Comparison of ENCODE assay signal across 8 cellular contexts in the genomic region with DNA sequence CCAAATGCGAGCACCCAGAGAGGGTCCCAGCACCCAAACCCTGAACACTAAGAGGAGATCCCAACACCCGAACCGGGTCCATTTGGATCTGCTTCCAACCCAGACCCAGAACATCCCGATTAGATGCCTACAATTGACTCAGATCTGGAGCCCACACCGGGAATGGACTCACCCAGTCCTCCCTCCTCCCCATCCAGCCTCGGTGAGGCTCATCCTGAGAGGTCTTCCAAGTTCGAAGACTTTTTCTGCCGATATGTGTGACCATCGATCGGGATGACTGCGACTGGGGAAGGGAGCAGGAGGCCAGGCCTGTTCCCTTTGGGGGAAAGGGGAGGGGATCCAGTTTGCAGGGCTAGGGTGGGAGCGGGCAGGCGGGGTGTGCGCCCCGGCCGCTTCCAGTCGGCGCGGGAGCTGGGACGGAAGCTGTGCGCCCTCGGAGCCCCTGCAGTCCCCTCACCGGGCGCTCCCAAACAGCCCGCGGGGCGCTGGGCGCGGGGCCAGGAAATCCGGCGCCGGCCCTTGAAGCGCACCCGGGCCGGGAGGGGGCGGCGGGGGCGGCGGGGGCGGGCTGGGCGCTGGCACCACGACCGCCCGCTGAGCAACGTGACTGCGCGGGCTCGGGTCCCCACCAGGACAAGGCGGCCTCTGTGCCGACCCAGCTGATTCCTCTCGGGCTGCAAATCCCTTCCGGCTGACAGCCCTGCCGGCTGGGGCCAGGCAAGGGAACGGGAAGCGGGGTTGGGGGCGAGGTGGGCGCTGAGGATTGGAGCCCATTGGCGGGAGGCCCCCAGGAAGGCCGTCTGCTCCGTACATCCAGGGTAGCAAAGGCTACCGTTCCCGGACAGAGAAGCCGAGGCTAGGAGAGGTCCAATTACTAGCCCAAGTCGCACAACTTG.
A peak's percentile ranks its signal among the peaks of the same experiment; 100 is the strongest.
DNase-seq lines count a peak whose midpoint lies in the region; ATAC-seq and TF ChIP-seq lines count a peak whose summit lies in the region.

No MANE protein-coding gene starts in this region.

- H3K27ac ChIP-seq in spleen = peak overlapping the region in 7 of 8 donors; percentile 38 to 74 (median 61)

- 9 to 29% (median 16%) methylated on average over 23 to 64 of the region's 64 CpGs for WGBS in spleen, 5 donors

- no peaks in the 10 kb centered on the region for H3K36me3 Mint-ChIP-seq in activated CD4-positive, alpha-beta T cell treated with anti-CD3 and anti-CD28 coated beads for 36 hours (ENCODE audit: low read depth)
- H3K36me3 Mint-ChIP-seq in activated T-helper 2 cell treated with anti-CD3 and anti-CD28 coated beads, Interferon-gamma antibody, Interleukin-2, Interleukin-4, amounts not matched to agents 10 μg/mL and 5 μg/mL and 100 μg/mL, durations not matched to agents 14 hours and 24 hours and 36 hours (ENCODE audit: low read depth) = no peaks in the 10 kb centered on the region

- no peak overlapping the region for H3K27ac Mint-ChIP-seq in activated CD4-positive, alpha-beta T cell treated with anti-CD3 and anti-CD28 coated beads for 36 hours
- no peak overlapping the region for H3K27ac Mint-ChIP-seq in activated T-helper 2 cell treated with anti-CD3 and anti-CD28 coated beads, Interferon-gamma antibody, Interleukin-2, Interleukin-4, amounts not matched to agents 10 μg/mL and 5 μg/mL and 100 μg/mL, durations not matched to agents 14 hours and 24 hours and 36 hours

- H3K4me1 ChIP-seq in spleen = peaks cover 4 to 32% (median 14%) of the 10 kb centered on the region in 6 donors

- no peaks in the 10 kb centered on the region for H3K9me3 Mint-ChIP-seq in activated CD4-positive, alpha-beta T cell treated with anti-CD3 and anti-CD28 coated beads for 36 hours (ENCODE audit: low read depth)
- H3K9me3 Mint-ChIP-seq in activated T-helper 2 cell treated with anti-CD3 and anti-CD28 coated beads, Interferon-gamma antibody, Interleukin-2, Interleukin-4, amounts not matched to agents 10 μg/mL and 5 μg/mL and 100 μg/mL, durations not matched to agents 14 hours and 24 hours and 36 hours = no peaks in the 10 kb centered on the region

- peak; percentile 21 for DNase-seq in activated CD4-positive, alpha-beta T cell treated with anti-CD3 and anti-CD28 coated beads for 36 hours
- no peak for DNase-seq in activated CD4-positive, alpha-beta T cell treated with anti-CD3 and anti-CD28 coated beads, Interleukin-2, amount 50 U/mL, for 1 hour
- no peak for DNase-seq in activated T-helper 2 cell treated with anti-CD3 and anti-CD28 coated beads, Interferon-gamma antibody, Interleukin-2, Interleukin-4, amounts not matched to agents 10 μg/mL and 5 μg/mL and 100 μg/mL, durations not matched to agents 14 hours and 24 hours and 36 hours (ENCODE audit: low spot score)
- DNase-seq in left ventricle myocardium superior = peak; percentile 62
- DNase-seq in spleen = peak; percentile 82

- TF ChIP-seq POLR2A in spleen (IDR thresholded peaks at IDR 0.05) = no peak

- peak overlapping the region; percentile 11 to 69 (median 30) for H3K4me3 ChIP-seq in spleen

- peaks cover 11% of the 10 kb centered on the region for H3K4me1 Mint-ChIP-seq in activated CD4-positive, alpha-beta T cell treated with anti-CD3 and anti-CD28 coated beads for 36 hours
- H3K4me1 Mint-ChIP-seq in activated T-helper 2 cell treated with anti-CD3 and anti-CD28 coated beads, Interferon-gamma antibody, Interleukin-2, Interleukin-4, amounts not matched to agents 10 μg/mL and 5 μg/mL and 100 μg/mL, durations not matched to agents 14 hours and 24 hours and 36 hours (ENCODE audit: low read depth) = peaks cover 5% of the 10 kb centered on the region

- H3K9me3 ChIP-seq in spleen = no peaks in the 10 kb centered on the region

- TF ChIP-seq CTCF in spleen (IDR thresholded peaks at IDR 0.05 in 8 of 11, conservative IDR thresholded peaks at IDR 0.05 in 3 of 11) = peak in 1 of 11 experiments; percentile 13

- H3K4me3 Mint-ChIP-seq in activated CD4-positive, alpha-beta T cell treated with anti-CD3 and anti-CD28 coated beads for 36 hours = no peak overlapping the region
- peak overlapping the region; percentile 1 for H3K4me3 Mint-ChIP-seq in activated T-helper 2 cell treated with anti-CD3 and anti-CD28 coated beads, Interferon-gamma antibody, Interleukin-2, Interleukin-4, amounts not matched to agents 10 μg/mL and 5 μg/mL and 100 μg/mL, durations not matched to agents 14 hours and 24 hours and 36 hours (ENCODE audit: low read depth)

- H3K27me3 Mint-ChIP-seq in activated CD4-positive, alpha-beta T cell treated with anti-CD3 and anti-CD28 coated beads for 36 hours = peaks cover 3% of the 10 kb centered on the region
- H3K27me3 Mint-ChIP-seq in activated T-helper 2 cell treated with anti-CD3 and anti-CD28 coated beads, Interferon-gamma antibody, Interleukin-2, Interleukin-4, amounts not matched to agents 10 μg/mL and 5 μg/mL and 100 μg/mL, durations not matched to agents 14 hours and 24 hours and 36 hours (ENCODE audit: low read depth) = peaks cover 4% of the 10 kb centered on the region

- peaks cover 0 to 16% (median 0%) of the 10 kb centered on the region in 7 donors for H3K27me3 ChIP-seq in spleen (replicated peaks in 1 of 7)

- CTCF ChIA-PET in activated CD4-positive, alpha-beta T cell treated with anti-CD3 and anti-CD28 coated beads for 36 hours (lab: Charles Lee) = interaction anchor here (1.0 to 2.0 kb wide), 2 partner anchors 154 to 155 kb away, joined by 3 to 8 read pairs; no protein-coding TSS in a partner anchor

- ATAC-seq in activated CD4-positive, alpha-beta T cell treated with anti-CD3 and anti-CD28 coated beads for 36 hours = peak; percentile 33
- ATAC-seq in left ventricle myocardium superior (peak; percentile 55), HG03457 (IDR thresholded peaks at IDR 0.05; ENCODE audit: unreplicated experiment) (no peak), GM21447 (IDR thresholded peaks at IDR 0.05; ENCODE audit: unreplicated experiment) (no peak), GM19324 (IDR thresholded peaks at IDR 0.05; ENCODE audit: low FRiP score, unreplicated experiment) (no peak)

- POLR2A ChIA-PET in activated CD4-positive, alpha-beta T cell treated with anti-CD3 and anti-CD28 coated beads for 36 hours (lab: Charles Lee) = no interaction called here

- H3K36me3 ChIP-seq in spleen = no peaks in the 10 kb centered on the region

- intact Hi-C loops in activated CD4-positive, alpha-beta T cell treated with anti-CD3 and anti-CD28 coated beads for 36 hours (cut with DNase I, micrococcal nuclease) = no loop called here
- intact Hi-C loops in activated T-helper 2 cell treated with anti-CD3 and anti-CD28 coated beads, Interferon-gamma antibody, Interleukin-2, Interleukin-4, amounts not matched to agents 10 μg/mL and 5 μg/mL and 100 μg/mL, durations not matched to agents 14 hours and 24 hours and 36 hours (cut with micrococcal nuclease) = no loop called here
- intact Hi-C loops in left ventricle myocardium superior (cut with micrococcal nuclease) = no loop called here
- intact Hi-C loops in spleen (cut with DNase I; ENCODE audit: low total_unique reads) = no loop called here

Comparison
In these comparisons a context has a peak if more than half of its experiments do, and no peak if none do; other contexts are left out.
1. DNase-seq: peak in activated CD4-positive, alpha-beta T cell treated with anti-CD3 and anti-CD28 coated beads for 36 hours (single experiment), left ventricle myocardium superior (single experiment) and spleen (single experiment); none in activated CD4-positive, alpha-beta T cell treated with anti-CD3 and anti-CD28 coated beads, Interleukin-2, amount 50 U/mL, for 1 hour (single experiment) and activated T-helper 2 cell treated with anti-CD3 and anti-CD28 coated beads, Interferon-gamma antibody, Interleukin-2, Interleukin-4, amounts not matched to agents 10 μg/mL and 5 μg/mL and 100 μg/mL, durations not matched to agents 14 hours and 24 hours and 36 hours (single experiment).
2. ATAC-seq: peak in activated CD4-positive, alpha-beta T cell treated with anti-CD3 and anti-CD28 coated beads for 36 hours (single experiment) and left ventricle myocardium superior (single experiment); none in HG03457 (single experiment), GM21447 (single experiment) and GM19324 (single experiment).